Comparison of ENCODE assay signal across 14 cellular contexts in the genomic region with DNA sequence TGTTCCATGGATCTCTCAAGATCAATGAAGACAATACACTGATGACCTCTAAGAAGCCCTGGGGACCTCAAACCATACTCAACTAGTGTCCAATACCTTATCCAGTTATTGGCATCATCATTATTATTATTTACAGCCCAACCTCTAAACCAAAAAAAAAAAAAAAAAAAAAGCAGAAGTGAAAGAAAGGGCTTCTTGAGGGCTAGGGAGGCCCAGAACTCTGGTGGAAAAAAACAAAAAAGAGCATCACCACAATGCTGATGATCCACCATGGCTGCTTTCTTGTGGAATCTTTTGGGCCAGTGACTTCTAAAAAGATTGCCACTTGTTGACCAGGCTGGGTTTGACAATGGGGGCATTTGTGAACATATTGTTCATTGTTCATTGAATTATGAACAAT.
A peak's percentile ranks its signal among the peaks of the same experiment; 100 is the strongest.
DNase-seq lines count a peak whose midpoint lies in the region; ATAC-seq and TF ChIP-seq lines count a peak whose summit lies in the region.
"Had no signal": no experiment of that assay in that cellular context is flagged by ENCODE, and none has a peak within 500 bp of the region (broad histone marks: within the 10 kb centered on the region; RNA-seq: fewer than 3 reads in every experiment).

No MANE protein-coding gene starts in this region.

- peaks cover 15% of the 10 kb centered on the region for H3F3A ChIP-seq in GM23248 (ENCODE audit: insufficient read depth)

- H2AFZ ChIP-seq in GM23248: no peak overlapping the region
- H2AFZ ChIP-seq: hepatocyte had no signal

- ATAC-seq in GM19463 (IDR thresholded peaks at IDR 0.05; ENCODE audit: unreplicated experiment) (peak; percentile 40), HG03025 (IDR thresholded peaks at IDR 0.05; ENCODE audit: low FRiP score, unreplicated experiment) (peak; percentile 71), GM21381 (IDR thresholded peaks at IDR 0.05; ENCODE audit: unreplicated experiment) (no peak)
- ATAC-seq in stimulated activated naive CD8-positive, alpha-beta T cell treated with anti-CD3 and anti-CD28 coated beads, Interleukin-15, amount 100 ng/mL, for 72 hours: no peak
- ATAC-seq: activated CD4-positive, alpha-beta T cell treated with anti-CD3 and anti-CD28 coated beads for 36 hours had no signal

- in situ Hi-C loops in GM13977 (cut with MboI; ENCODE audit: low pct_unique_long_range_greater_than_20kb, low sequenced_read_pairs, unreplicated experiment) (no loop called here), GM23248 (cut with MboI) (no loop called here)

- H3K9ac ChIP-seq in GM23248: no peak overlapping the region

- H3K9me3 Mint-ChIP-seq in stimulated activated naive CD8-positive, alpha-beta T cell treated with anti-CD3 and anti-CD28 coated beads, Interleukin-15, amount 100 ng/mL, for 72 hours: no peaks in the 10 kb centered on the region
- H3K9me3 Mint-ChIP-seq: activated naive CD8-positive, alpha-beta T cell treated with anti-CD3 and anti-CD28 coated beads for 36 hours; CD4-positive, alpha-beta memory T cell had no signal

- H3K9me2 ChIP-seq in GM23248 (ENCODE audit: insufficient read depth): no peaks in the 10 kb centered on the region

- peak; percentile 52 for DNase-seq in GM13977 (ENCODE audit: low spot score)
- peak; percentile 32 to 68 for DNase-seq in NOMO-1 (lab: John Stamatoyannopoulos, UW; ENCODE audit: unreplicated experiment in 2 of 2)
- DNase-seq in HuH-7 (ENCODE audit: low spot score): no peak
- no peak for DNase-seq in GM23248
- no peak for DNase-seq in stimulated activated naive CD8-positive, alpha-beta T cell treated with anti-CD3 and anti-CD28 coated beads, Interleukin-15, amount 100 ng/mL, for 72 hours
- DNase-seq: activated CD4-positive, alpha-beta T cell treated with anti-CD3 and anti-CD28 coated beads for 36 hours; activated naive CD8-positive, alpha-beta T cell treated with anti-CD3 and anti-CD28 coated beads for 36 hours; CD4-positive, alpha-beta memory T cell; mesendoderm; NCI-H187 had no signal

- no peaks in the 10 kb centered on the region for H4K20me1 ChIP-seq in GM23248 (ENCODE audit: insufficient read depth)

- no peak overlapping the region for H3K27ac Mint-ChIP-seq in stimulated activated naive CD8-positive, alpha-beta T cell treated with anti-CD3 and anti-CD28 coated beads, Interleukin-15, amount 100 ng/mL, for 72 hours
- H3K27ac Mint-ChIP-seq: activated CD4-positive, alpha-beta T cell treated with anti-CD3 and anti-CD28 coated beads for 36 hours; activated naive CD8-positive, alpha-beta T cell treated with anti-CD3 and anti-CD28 coated beads for 36 hours had no signal

- no peaks in the 10 kb centered on the region for H3K27me3 Mint-ChIP-seq in stimulated activated naive CD8-positive, alpha-beta T cell treated with anti-CD3 and anti-CD28 coated beads, Interleukin-15, amount 100 ng/mL, for 72 hours
- H3K27me3 Mint-ChIP-seq: activated CD4-positive, alpha-beta T cell treated with anti-CD3 and anti-CD28 coated beads for 36 hours; activated naive CD8-positive, alpha-beta T cell treated with anti-CD3 and anti-CD28 coated beads for 36 hours; CD4-positive, alpha-beta memory T cell had no signal

- H3K27me3 ChIP-seq in GM23248 (replicated peaks; ENCODE audit: insufficient read depth): no peaks in the 10 kb centered on the region
- H3K27me3 ChIP-seq: hepatocyte had no signal

- H3K4me1 Mint-ChIP-seq in stimulated activated naive CD8-positive, alpha-beta T cell treated with anti-CD3 and anti-CD28 coated beads, Interleukin-15, amount 100 ng/mL, for 72 hours: peaks cover 8% of the 10 kb centered on the region

- no peak overlapping the region for H3K4me3 ChIP-seq in GM23248
- H3K4me3 ChIP-seq: hepatocyte had no signal

- H3K4me2 ChIP-seq in GM23248 (ENCODE audit: unreplicated experiment): no peak overlapping the region
- H3K4me2 ChIP-seq: hepatocyte had no signal

- H3K4me3 Mint-ChIP-seq in stimulated activated naive CD8-positive, alpha-beta T cell treated with anti-CD3 and anti-CD28 coated beads, Interleukin-15, amount 100 ng/mL, for 72 hours: no peak overlapping the region
- H3K4me3 Mint-ChIP-seq: activated CD4-positive, alpha-beta T cell treated with anti-CD3 and anti-CD28 coated beads for 36 hours; activated naive CD8-positive, alpha-beta T cell treated with anti-CD3 and anti-CD28 coated beads for 36 hours; CD4-positive, alpha-beta memory T cell had no signal

- no peak for TF ChIP-seq CTCF in GM13977 (IDR thresholded peaks at IDR 0.05; ENCODE audit: extremely low read depth, insufficient read depth, missing control alignments)

- H3K4me1 ChIP-seq in GM23248 (ENCODE audit: insufficient read depth): peaks cover 14% of the 10 kb centered on the region

- H3K9me3 ChIP-seq in GM23248 (ENCODE audit: low read depth): no peaks in the 10 kb centered on the region

- no peaks in the 10 kb centered on the region for H3K79me2 ChIP-seq in GM23248 (ENCODE audit: insufficient read depth)
- H3K79me2 ChIP-seq: hepatocyte had no signal

- no peaks in the 10 kb centered on the region for H3K36me3 ChIP-seq in GM23248 (ENCODE audit: low read depth)

- no peak overlapping the region for H3K27ac ChIP-seq in GM23248
- H3K27ac ChIP-seq: hepatocyte had no signal

Comparison
In these comparisons a context has a peak if more than half of its experiments do, and no peak if none do; other contexts are left out.
1. DNase-seq: peak in GM13977 (single experiment) and NOMO-1 (2 of 2); none in HuH-7 (single experiment), GM23248 (single experiment) and stimulated activated naive CD8-positive, alpha-beta T cell treated with anti-CD3 and anti-CD28 coated beads, Interleukin-15, amount 100 ng/mL, for 72 hours (0 of 2).
2. ATAC-seq: peak in GM19463 (single experiment) and HG03025 (single experiment); none in GM21381 (single experiment) and stimulated activated naive CD8-positive, alpha-beta T cell treated with anti-CD3 and anti-CD28 coated beads, Interleukin-15, amount 100 ng/mL, for 72 hours (single experiment).